ENCODE assay signal across 1 cellular context in genomic region chr9:111601237-111602018, GRCh38.
TF ChIP-seq lines count a peak whose summit lies in the region.

No MANE protein-coding gene starts in this region.

TF ChIP-seq in liver, 16 proteins besides CTCF, POLR2A, EP300 and RAD21 (continued from another document):
- TF ChIP-seq ZBTB33 (IDR thresholded peaks at IDR 0.05), result peak; percentile 33
- no peak for TF ChIP-seq SP1 (IDR thresholded peaks at IDR 0.05)
- TF ChIP-seq REST (IDR thresholded peaks at IDR 0.05), result peak; percentile 22
- TF ChIP-seq HNF4A (conservative IDR thresholded peaks at IDR 0.05), result peak in 1 of 2 donors; percentile 65
- TF ChIP-seq JUND (IDR thresholded peaks at IDR 0.05), result peak; percentile 28 to 92
